Comparison of ENCODE assay signal across 14 cellular contexts in the genomic region with DNA sequence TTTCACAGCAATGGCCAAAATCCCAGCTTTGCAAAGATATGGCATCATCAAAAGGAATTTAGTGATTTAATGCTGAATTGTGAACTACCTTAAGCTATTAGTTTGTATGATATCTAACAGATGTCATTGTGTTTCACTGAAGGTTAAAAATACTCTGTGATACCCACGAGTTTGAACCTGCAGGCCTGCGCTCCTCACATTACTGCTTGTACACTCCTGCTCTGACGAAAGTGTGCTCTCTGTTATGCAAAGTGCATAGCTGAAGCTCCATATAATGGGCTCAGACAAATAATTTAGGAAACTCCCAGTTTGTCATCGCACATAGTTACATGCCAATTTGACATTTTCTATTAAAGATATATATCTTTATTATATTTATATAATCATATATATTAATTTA.
"Had no signal": no experiment of that assay in that cellular context is flagged by ENCODE, and none has a peak within 500 bp of the region (broad histone marks: within the 10 kb centered on the region; RNA-seq: fewer than 3 reads in every experiment).

No MANE protein-coding gene starts in this region.

- H3K27ac Mint-ChIP-seq: activated CD8-positive, alpha-beta T cell treated with anti-CD3 and anti-CD28 coated beads for 36 hours; activated naive CD8-positive, alpha-beta T cell treated with anti-CD3 and anti-CD28 coated beads, Interleukin-2, amount 10 ng/mL, durations not matched to agents 7 days and 5 days; stimulated activated naive CD8-positive, alpha-beta T cell treated with anti-CD3 and anti-CD28 coated beads, Interleukin-15, amount 100 ng/mL, for 72 hours had no signal

- H3K9me3 ChIP-seq: ascending aorta, esophagus squamous epithelium, left lung, thoracic aorta had no signal

- H3K4me3 ChIP-seq: ascending aorta, esophagus squamous epithelium, left lung, thoracic aorta had no signal

- H3K27me3 ChIP-seq: ascending aorta, esophagus squamous epithelium, foreskin keratinocyte, left lung had no signal

- H3K9me3 Mint-ChIP-seq: activated CD8-positive, alpha-beta T cell treated with anti-CD3 and anti-CD28 coated beads for 36 hours; activated naive CD8-positive, alpha-beta T cell treated with anti-CD3 and anti-CD28 coated beads, Interleukin-2, amount 10 ng/mL, durations not matched to agents 7 days and 5 days; stimulated activated naive CD8-positive, alpha-beta T cell treated with anti-CD3 and anti-CD28 coated beads, Interleukin-15, amount 100 ng/mL, for 72 hours had no signal

- H3K27ac ChIP-seq: ascending aorta, esophagus squamous epithelium, left lung, VCaP had no signal

- DNase-seq: activated CD4-positive, alpha-beta T cell treated with anti-CD3 and anti-CD28 coated beads for 4 hours; activated CD8-positive, alpha-beta memory T cell treated with anti-CD3 and anti-CD28 coated beads, Interleukin-2, amount 50 U/mL, for 48 hours; activated CD8-positive, alpha-beta T cell treated with anti-CD3 and anti-CD28 coated beads for 36 hours; activated naive CD8-positive, alpha-beta T cell treated with anti-CD3 and anti-CD28 coated beads, Interleukin-2, amount 10 ng/mL, durations not matched to agents 7 days and 5 days; esophagus squamous epithelium; foreskin keratinocyte; head of caudate nucleus; left lung; mesendoderm; stimulated activated CD4-positive, alpha-beta T cell treated with anti-CD3 and anti-CD28 coated beads, Interleukin-2, amount 100 ng/mL, for 48 hours; stimulated activated naive CD8-positive, alpha-beta T cell treated with anti-CD3 and anti-CD28 coated beads, Interleukin-15, amount 100 ng/mL, for 72 hours had no signal

- H3K4me3 Mint-ChIP-seq: activated CD8-positive, alpha-beta T cell treated with anti-CD3 and anti-CD28 coated beads for 36 hours; activated naive CD8-positive, alpha-beta T cell treated with anti-CD3 and anti-CD28 coated beads, Interleukin-2, amount 10 ng/mL, durations not matched to agents 7 days and 5 days; stimulated activated naive CD8-positive, alpha-beta T cell treated with anti-CD3 and anti-CD28 coated beads, Interleukin-15, amount 100 ng/mL, for 72 hours had no signal

- ATAC-seq: activated CD8-positive, alpha-beta T cell treated with anti-CD3 and anti-CD28 coated beads for 36 hours; foreskin keratinocyte; left lung had no signal

- H3K36me3 ChIP-seq: ascending aorta, esophagus squamous epithelium, left lung, thoracic aorta had no signal

- H3K27me3 Mint-ChIP-seq: activated CD8-positive, alpha-beta T cell treated with anti-CD3 and anti-CD28 coated beads for 36 hours; activated naive CD8-positive, alpha-beta T cell treated with anti-CD3 and anti-CD28 coated beads, Interleukin-2, amount 10 ng/mL, durations not matched to agents 7 days and 5 days; stimulated activated naive CD8-positive, alpha-beta T cell treated with anti-CD3 and anti-CD28 coated beads, Interleukin-15, amount 100 ng/mL, for 72 hours had no signal
